ENCODE assay signal across 12 cellular contexts in genomic region chr1:156148236-156148635, GRCh38. TPM values are rescaled to one million over a fixed set of nuclear protein-coding genes. Genes with fewer than 3 reads are reported as not detected.
DNase-seq lines count a peak whose midpoint lies in the region; ATAC-seq, FAIRE-seq and TF ChIP-seq lines count a peak whose summit lies in the region.
"Had no signal": no experiment of that assay in that cellular context is flagged by ENCODE, and none has a peak within 500 bp of the region (broad histone marks: within the 10 kb centered on the region; RNA-seq: fewer than 3 reads in every experiment).

No MANE protein-coding gene starts in this region.

- 57 to 60% methylated on average over 1 to 3 of the region's 6 CpGs for WGBS in gastroesophageal sphincter (ENCODE audit: low coverage in 1 of 2), 2 donors

- peak overlapping the region; percentile 26 for H3K9ac ChIP-seq in endothelial cell of umbilical vein (replicated peaks; ENCODE audit: extremely low read depth, insufficient read depth, low read length)

- H3K36me3 ChIP-seq in endothelial cell of umbilical vein (ENCODE audit: control insufficient read depth in 2 of 2, extremely low read depth in 1 of 2, insufficient read depth in 2 of 2, low read length in 2 of 2), result no peaks in the 10 kb centered on the region
- H3K36me3 ChIP-seq in gastroesophageal sphincter, result no peaks in the 10 kb centered on the region

- dilution Hi-C loops in endothelial cell of umbilical vein (cut with MboI; ENCODE audit: extremely low pct_ligation_motif_present, low sequenced_read_pairs), result no loop called here

- peak; percentile 95 for FAIRE-seq in endothelial cell of umbilical vein (lab: Jason Lieb, UNC)
- FAIRE-seq: astrocyte had no signal

- H3K9me3 ChIP-seq in endothelial cell of umbilical vein (replicated peaks; ENCODE audit: control insufficient read depth, insufficient read depth, low read length) (no peaks in the 10 kb centered on the region), gastroesophageal sphincter (no peaks in the 10 kb centered on the region)

- CTCF ChIA-PET in endothelial cell of umbilical vein (lab: Charles Lee), result interaction anchor here (0.9 to 14.2 kb wide), 11 partner anchors 8 to 103 kb away, joined by 3 to 489 read pairs (median 4); partner anchors contain the start of genes PMF1 and SLC25A44

- peak overlapping the region; percentile 31 for H3K4me2 ChIP-seq in endothelial cell of umbilical vein (ENCODE audit: insufficient read depth, low read length)
- H3K4me2 ChIP-seq: smooth muscle cell had no signal

- H3K9me1 ChIP-seq in endothelial cell of umbilical vein (replicated peaks; ENCODE audit: control insufficient read depth, extremely low read depth, insufficient read depth, low read length), result no peaks in the 10 kb centered on the region

- TF ChIP-seq CTCF in endothelial cell of umbilical vein (IDR thresholded peaks at IDR 0.05; ENCODE audit: extremely low read depth in 1 of 2, insufficient read depth in 1 of 2, low read depth in 1 of 2, low read length in 2 of 2), result no peak
- TF ChIP-seq CTCF in gastroesophageal sphincter (IDR thresholded peaks at IDR 0.05), result no peak

- DNase-seq in left ventricle myocardium superior (no peak), Right ventricle myocardium inferior (ENCODE audit: missing footprints) (no peak), SKM-1 (lab: John Stamatoyannopoulos, UW; ENCODE audit: unreplicated experiment) (peak; percentile 92), endothelial cell of umbilical vein (ENCODE audit: low read depth, low spot score) (peak; percentile 65), NCI-H187 treated with DMSO at 0.1 percent for 48 hours (lab: John Stamatoyannopoulos, UW) (no peak)
- DNase-seq in activated effector memory CD4-positive, alpha-beta T cell treated with anti-CD3 and anti-CD28 coated beads, Interleukin-2, amount 50 U/mL, for 16 hours, result no peak
- DNase-seq: foreskin keratinocyte, mammary epithelial cell had no signal

- H3K4me3 ChIP-seq in endothelial cell of umbilical vein (replicated peaks in 1 of 3; ENCODE audit: insufficient read depth in 1 of 3, low read depth in 1 of 3, low read length in 3 of 3) (no peak overlapping the region), gastroesophageal sphincter (no peak overlapping the region)
- H3K4me3 ChIP-seq: smooth muscle cell had no signal

- TF ChIP-seq EP300 in gastroesophageal sphincter (IDR thresholded peaks at IDR 0.05), result no peak

- TF ChIP-seq POLR2A in endothelial cell of umbilical vein (IDR thresholded peaks at IDR 0.05; ENCODE audit: low read depth, low read length) (no peak), gastroesophageal sphincter (IDR thresholded peaks at IDR 0.05) (no peak)

- H3K27ac ChIP-seq in endothelial cell of umbilical vein (ENCODE audit: insufficient read depth, low read depth, low read length) (peak overlapping the region; percentile 44), gastroesophageal sphincter (no peak overlapping the region)
- H3K27ac ChIP-seq: foreskin keratinocyte had no signal

- H3K4me1 ChIP-seq in endothelial cell of umbilical vein (ENCODE audit: control insufficient read depth, extremely low read depth, insufficient read depth, low read length) (peaks cover 24% of the 10 kb centered on the region), gastroesophageal sphincter (peaks cover 6 to 33% (median 14%) of the 10 kb centered on the region in 3 donors)

- peak overlapping the region; percentile 81 for H2AFZ ChIP-seq in endothelial cell of umbilical vein (ENCODE audit: low read depth, low read length)

- intact Hi-C loops in left ventricle myocardium superior (cut with micrococcal nuclease), result loop anchor here (10.0 kb wide), 1 partner anchor 77 kb away; no protein-coding TSS in a partner anchor
- intact Hi-C loops in Right ventricle myocardium inferior (cut with DNase I), result no loop called here
- intact Hi-C loops in endothelial cell of umbilical vein (cut with micrococcal nuclease), result no loop called here

- no peaks in the 10 kb centered on the region for H4K20me1 ChIP-seq in endothelial cell of umbilical vein (replicated peaks; ENCODE audit: control insufficient read depth, extremely low read depth, insufficient read depth, low read length)

- no TSS peak for BruUV-seq in endothelial cell of umbilical vein (replicated peaks; lab: Mats Ljungman, UMichigan)

- H3K79me2 ChIP-seq in endothelial cell of umbilical vein (ENCODE audit: control insufficient read depth, insufficient read depth, low read length), result no peaks in the 10 kb centered on the region

- POLR2A ChIA-PET in endothelial cell of umbilical vein (lab: Charles Lee), result interaction anchor here (2.4 kb wide), 1 partner anchor 77 kb away, joined by 6 read pairs; no protein-coding TSS in a partner anchor

- H3K27me3 ChIP-seq in endothelial cell of umbilical vein (ENCODE audit: control insufficient read depth in 2 of 2, insufficient read depth in 2 of 2, low read length in 2 of 2) (no peaks in the 10 kb centered on the region), gastroesophageal sphincter (peaks cover 38% of the 10 kb centered on the region)
- H3K27me3 ChIP-seq: foreskin keratinocyte had no signal

- ATAC-seq in left ventricle myocardium superior (peak; percentile 9), Right ventricle myocardium inferior (no peak), HG03432 (IDR thresholded peaks at IDR 0.05; ENCODE audit: unreplicated experiment) (no peak), gastroesophageal sphincter (no peak)
- ATAC-seq: foreskin keratinocyte had no signal

TF ChIP-seq in endothelial cell of umbilical vein, 7 proteins besides CTCF, POLR2A, EP300 and RAD21:
- TF ChIP-seq MYC (IDR thresholded peaks at IDR 0.05; ENCODE audit: low read depth, low read length), result no peak
- no peak for TF ChIP-seq MAX (IDR thresholded peaks at IDR 0.05; ENCODE audit: insufficient read depth, insufficient read length)
- TF ChIP-seq FOS (IDR thresholded peaks at IDR 0.05; ENCODE audit: borderline replicate concordance, insufficient read depth, low read length), result peak; percentile 49
- no peak for TF ChIP-seq JUN (IDR thresholded peaks at IDR 0.05; ENCODE audit: borderline replicate concordance, insufficient read depth, insufficient read length, low read depth)
- peak; percentile 24 for TF ChIP-seq POLR2AphosphoS5 (IDR thresholded peaks at IDR 0.05; ENCODE audit: insufficient read depth, low read depth, low read length)
- TF ChIP-seq GATA2 (IDR thresholded peaks at IDR 0.05; ENCODE audit: insufficient read depth, insufficient read length, low read depth, low read length), result no peak
- no peak for TF ChIP-seq EZH2 (IDR thresholded peaks at IDR 0.05; ENCODE audit: borderline replicate concordance, low read depth, low read length, severe bottlenecking)

RNA-seq across cellular contexts. Expression of gene SEMA4A, which starts 5.1 kb away (rescaled TPM):
- total RNA-seq in left ventricle myocardium superior (0.69 TPM), Right ventricle myocardium inferior (2.2 TPM), endothelial cell of umbilical vein (1.5 and 1.6 TPM in 2 replicates), gastroesophageal sphincter (1 to 10 TPM; 1.7 to 7.5 (median 3.4) TPM)
- 0.97 and 1.5 TPM in 2 replicates for polyA plus RNA-seq in endothelial cell of umbilical vein
- 0.43 and 0.76 TPM in 2 replicates for polyA plus RNA-seq in endothelial cell of umbilical vein (2011; cell fraction: cytosol; rRNA removed)
- polyA plus RNA-seq in endothelial cell of umbilical vein (2011; cell fraction: nucleus; rRNA removed), result 6.6 and 7.8 TPM in 2 replicates
- polyA plus RNA-seq in endothelial cell of umbilical vein (2012), result 0.68 and 1.1 TPM in 2 replicates
- 1.1 TPM in 2 replicates for polyA minus RNA-seq in endothelial cell of umbilical vein
- 6.5 TPM for polyA minus RNA-seq in endothelial cell of umbilical vein (2011; cell fraction: cytosol; rRNA and poly(A)+ RNA removed)
- polyA minus RNA-seq in endothelial cell of umbilical vein (2011; cell fraction: nucleus; rRNA and poly(A)+ RNA removed), result 1.3 and 1.7 TPM in 2 replicates

RNA-seq across cellular contexts. Expression of gene LMNA, which starts 33.7 kb away (rescaled TPM):
- 252 TPM for total RNA-seq in left ventricle myocardium superior
- 288 TPM for total RNA-seq in Right ventricle myocardium inferior
- total RNA-seq in endothelial cell of umbilical vein, result 715 and 742 TPM in 2 replicates
- polyA plus RNA-seq in endothelial cell of umbilical vein, result 371 and 461 TPM in 2 replicates
- polyA plus RNA-seq in endothelial cell of umbilical vein (2011; cell fraction: cytosol; rRNA removed), result 321 and 340 TPM in 2 replicates
- polyA plus RNA-seq in endothelial cell of umbilical vein (2011; cell fraction: nucleus; rRNA removed), result 623 and 650 TPM in 2 replicates
- 280 and 286 TPM in 2 replicates for polyA plus RNA-seq in endothelial cell of umbilical vein (2012)
- polyA minus RNA-seq in endothelial cell of umbilical vein, result 205 and 294 TPM in 2 replicates
- polyA minus RNA-seq in endothelial cell of umbilical vein (2011; cell fraction: cytosol; rRNA and poly(A)+ RNA removed), result 389 TPM
- 132 and 240 TPM in 2 replicates for polyA minus RNA-seq in endothelial cell of umbilical vein (2011; cell fraction: nucleus; rRNA and poly(A)+ RNA removed)
- 100 to 1,000 TPM; 327 to 617 (median 519) TPM for total RNA-seq in gastroesophageal sphincter

RNA-seq across cellular contexts. Expression of gene SLC25A44, which starts 45.7 kb away (rescaled TPM):
- total RNA-seq in left ventricle myocardium superior (15.3 TPM), Right ventricle myocardium inferior (16.3 TPM), endothelial cell of umbilical vein (24.0 and 26.3 TPM in 2 replicates), gastroesophageal sphincter (10 to 100 TPM in 3 of 4 donors, 1 to 10 TPM in 1; 9.4 to 17.0 (median 12.7) TPM)
- polyA plus RNA-seq in endothelial cell of umbilical vein, result 30.2 and 30.6 TPM in 2 replicates
- 25.9 and 28.4 TPM in 2 replicates for polyA plus RNA-seq in endothelial cell of umbilical vein (2011; cell fraction: cytosol; rRNA removed)
- polyA plus RNA-seq in endothelial cell of umbilical vein (2011; cell fraction: nucleus; rRNA removed), result 23.9 and 25.4 TPM in 2 replicates
- 19.5 and 23.2 TPM in 2 replicates for polyA plus RNA-seq in endothelial cell of umbilical vein (2012)
- 45.7 and 46.5 TPM in 2 replicates for polyA minus RNA-seq in endothelial cell of umbilical vein
- 19.2 TPM for polyA minus RNA-seq in endothelial cell of umbilical vein (2011; cell fraction: cytosol; rRNA and poly(A)+ RNA removed)
- 10.6 and 15.9 TPM in 2 replicates for polyA minus RNA-seq in endothelial cell of umbilical vein (2011; cell fraction: nucleus; rRNA and poly(A)+ RNA removed)

Comparison
In these comparisons a context has a peak if more than half of its experiments do, and no peak if none do; other contexts are left out.
1. DNase-seq: peak in SKM-1 (single experiment) and endothelial cell of umbilical vein (single experiment); none in left ventricle myocardium superior (single experiment), Right ventricle myocardium inferior (single experiment), NCI-H187 treated with DMSO at 0.1 percent for 48 hours (single experiment) and activated effector memory CD4-positive, alpha-beta T cell treated with anti-CD3 and anti-CD28 coated beads, Interleukin-2, amount 50 U/mL, for 16 hours (single experiment).